10 cellular contexts compared by ENCODE assay signal in the genomic region with DNA sequence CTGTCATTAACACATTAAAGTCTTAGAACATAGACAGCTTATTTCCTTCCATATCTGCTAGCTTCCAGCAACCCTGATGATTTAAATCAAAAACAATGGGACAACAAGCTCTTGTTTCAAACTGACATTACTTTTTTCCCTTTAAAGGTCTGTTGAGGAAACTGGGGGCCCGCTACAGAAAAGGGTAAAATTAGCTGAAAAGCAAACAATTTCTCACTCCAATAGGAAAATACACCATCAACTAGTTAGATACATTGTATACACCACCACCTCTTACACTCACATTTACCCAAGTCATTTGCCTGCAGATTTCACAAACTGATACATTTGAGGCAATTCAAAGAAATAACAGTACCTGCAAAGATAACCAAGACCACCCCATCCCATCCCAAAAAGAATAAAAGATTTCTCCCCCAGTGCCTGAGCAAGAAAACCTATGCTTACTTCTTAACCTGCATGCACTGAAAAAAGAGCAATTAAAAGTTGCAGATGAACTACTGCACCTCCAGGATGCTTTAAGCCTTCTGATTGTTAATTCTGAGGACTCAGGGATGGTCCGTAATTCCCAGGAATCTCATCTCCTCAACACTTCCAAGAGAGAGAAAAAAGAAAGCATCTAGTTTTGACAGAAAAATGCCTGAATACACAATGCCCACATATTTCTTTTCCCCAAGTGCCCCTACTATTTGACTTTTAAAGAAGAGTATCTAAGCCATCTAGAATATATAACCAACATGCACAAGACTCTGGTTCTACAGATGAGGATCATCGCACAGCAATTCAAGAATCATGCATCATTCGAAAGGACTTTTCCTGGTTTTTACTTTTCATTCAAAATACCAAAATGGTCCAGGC. TPM values are rescaled to one million over a fixed set of nuclear protein-coding genes. Genes with fewer than 3 reads are reported as not detected.
DNase-seq lines count a peak whose midpoint lies in the region; ATAC-seq, FAIRE-seq and TF ChIP-seq lines count a peak whose summit lies in the region.
"Had no signal": no experiment of that assay in that cellular context is flagged by ENCODE, and none has a peak within 500 bp of the region (broad histone marks: within the 10 kb centered on the region; RNA-seq: fewer than 3 reads in every experiment).

No MANE protein-coding gene starts in this region.

- peaks cover 93% of the 10 kb centered on the region for H3K4me1 ChIP-seq in HUES64 (ENCODE audit: insufficient read depth, low read length)
- H3K4me1 ChIP-seq in adipocyte (ENCODE audit: control insufficient read depth, insufficient read depth, low read length) = peaks cover 83% of the 10 kb centered on the region
- peaks cover 72 to 87% of the 10 kb centered on the region in 2 donors for H3K4me1 ChIP-seq in kidney (ENCODE audit: control insufficient read depth in 1 of 2, insufficient read depth in 1 of 2, low read depth in 1 of 2, low read length in 2 of 2)
- H3K4me1 ChIP-seq in stomach = peaks cover 92 to 99% (median 97%) of the 10 kb centered on the region in 4 donors

- no peaks in the 10 kb centered on the region for H3K27me3 Mint-ChIP-seq in chondrocyte (ENCODE audit: low read depth)

- peaks cover 6% of the 10 kb centered on the region for H3K4me1 Mint-ChIP-seq in chondrocyte (ENCODE audit: low read depth)

- H3K36me3 Mint-ChIP-seq in chondrocyte (ENCODE audit: low read depth) = peaks cover 7% of the 10 kb centered on the region

- H3K27ac ChIP-seq in HUES64 (ENCODE audit: low read depth, low read length) = peak overlapping the region; percentile 99
- H3K27ac ChIP-seq in kidney (ENCODE audit: low read depth in 2 of 2, low read length in 2 of 2) = peak overlapping the region; percentile 89 to 100
- H3K27ac ChIP-seq in stomach = peak overlapping the region in 4 of 5 donors; percentile 95 to 100 (median 99)

- H3K27me3 ChIP-seq in HUES64 (ENCODE audit: insufficient read depth, low read length) (no peaks in the 10 kb centered on the region), adipocyte (replicated peaks; ENCODE audit: control insufficient read depth, insufficient read depth, low read length) (no peaks in the 10 kb centered on the region), stomach (no peaks in the 10 kb centered on the region)

- peak; percentile 27 for DNase-seq in adipocyte (ENCODE audit: low read depth)
- DNase-seq in kidney = no peak
- DNase-seq in stomach = no peak
- no peak for DNase-seq in chondrocyte (ENCODE audit: low spot score)
- DNase-seq in omental fat pad (ENCODE audit: low spot score) = no peak
- DNase-seq in stimulated activated naive CD8-positive, alpha-beta T cell treated with anti-CD3 and anti-CD28 coated beads, Interleukin-15, Interleukin-2, amounts not matched to agents 100 U/mL and 50 U/mL, for 24 hours = no peak
- DNase-seq: left colon, NCI-H1436 had no signal

- H3K4me3 ChIP-seq in HUES64 (ENCODE audit: low read length) = peak overlapping the region; percentile 13; the same call in 1 of the 2 replicates
- peak overlapping the region; percentile 60 for H3K4me3 ChIP-seq in adipocyte (ENCODE audit: low read length)
- no peak overlapping the region for H3K4me3 ChIP-seq in kidney (ENCODE audit: low read length in 2 of 2)
- H3K4me3 ChIP-seq in stomach = peak overlapping the region in 1 of 4 donors; percentile 32

- TF ChIP-seq POLR2A in stomach (IDR thresholded peaks at IDR 0.05) = no peak

- TF ChIP-seq CTCF in kidney (IDR thresholded peaks at IDR 0.05; ENCODE audit: borderline replicate concordance, extremely low read depth, insufficient read depth) (no peak), stomach (IDR thresholded peaks at IDR 0.05) (no peak), chondrocyte (IDR thresholded peaks at IDR 0.05) (no peak), omental fat pad (IDR thresholded peaks at IDR 0.05) (no peak)

- no peak overlapping the region for H3K27ac Mint-ChIP-seq in chondrocyte (ENCODE audit: unreplicated experiment)

- ATAC-seq in HG03469 (IDR thresholded peaks at IDR 0.05; ENCODE audit: unreplicated experiment) (no peak), omental fat pad (ENCODE audit: low FRiP score) (no peak)
- ATAC-seq in stimulated activated naive CD8-positive, alpha-beta T cell treated with anti-CD3 and anti-CD28 coated beads, Interleukin-15, Interleukin-2, amounts not matched to agents 100 U/mL and 50 U/mL, for 24 hours = no peak
- ATAC-seq: left colon had no signal

- WGBS in HUES64 = 78% methylated on average over 4 of the region's 4 CpGs
- 65 to 78% (median 70%) methylated on average over 4 of the region's 4 CpGs for WGBS in stomach, 5 donors

- H3K9me3 Mint-ChIP-seq in chondrocyte (ENCODE audit: low read depth) = no peaks in the 10 kb centered on the region

- peak overlapping the region; percentile 72; the same call in 1 of the 2 replicates for H3K9ac ChIP-seq in HUES64 (ENCODE audit: low read depth, low read length)
- peak overlapping the region; percentile 90 for H3K9ac ChIP-seq in adipocyte (ENCODE audit: low read length)
- H3K9ac ChIP-seq in kidney (ENCODE audit: low read length in 2 of 2) = peak overlapping the region; percentile 19 to 79

- H3K9me3 ChIP-seq in HUES64 (ENCODE audit: insufficient read depth, low read depth, low read length) (no peaks in the 10 kb centered on the region), adipocyte (ENCODE audit: control insufficient read depth, low read length) (no peaks in the 10 kb centered on the region), kidney (ENCODE audit: control insufficient read depth in 1 of 2, low read length in 2 of 2) (no peaks in the 10 kb centered on the region), stomach (no peaks in the 10 kb centered on the region)

- TF ChIP-seq EP300 in stomach (IDR thresholded peaks at IDR 0.05) = no peak

- intact Hi-C loops in kidney (cut with DNase I) = no loop called here
- intact Hi-C loops in stomach (cut with DNase I; ENCODE audit: low total_unique reads) = no loop called here

- H3K36me3 ChIP-seq in HUES64 (ENCODE audit: insufficient read depth, low read length) (peaks cover 20% of the 10 kb centered on the region), adipocyte (ENCODE audit: control insufficient read depth, insufficient read depth, low read length, severe bottlenecking) (peaks cover 7% of the 10 kb centered on the region), kidney (ENCODE audit: control insufficient read depth in 1 of 2, insufficient read depth in 2 of 2, low read length in 2 of 2) (no peaks in the 10 kb centered on the region), stomach (peaks cover 0 to 16% (median 13%) of the 10 kb centered on the region in 4 donors)

- FAIRE-seq in kidney (lab: Jason Lieb, UNC) = no peak

- no peak overlapping the region for H3K4me3 Mint-ChIP-seq in chondrocyte (ENCODE audit: unreplicated experiment)

RNA-seq across cellular contexts. Expression of a gene that starts 5.6 kb away (rescaled TPM):
- polyA plus RNA-seq in HUES64 (2013, experiment 1 of 2) = 61.7 TPM
- 67.8 TPM for polyA plus RNA-seq in HUES64 (2013, experiment 2 of 2)
- total RNA-seq in kidney (37.5 TPM), stomach (10 to 100 TPM; 25.9 to 82.6 (median 54.3) TPM), chondrocyte (31.9 to 35.0 TPM (median 33.8 TPM) in 3 replicates), omental fat pad (10 to 100 TPM; 22.7 to 44.5 (median 28.6) TPM)
- polyA plus RNA-seq in kidney (ENCODE audit: insufficient read depth, low read depth, low replicate concordance) (10.5 TPM), stomach (10 to 100 TPM in 2 of 3 donors, 1 to 10 TPM in 1; 9.2 to 13.6 (median 12.7) TPM)

Comparison
In these comparisons a context has a peak if more than half of its experiments do, and no peak if none do; other contexts are left out.
1. H3K4me3 ChIP-seq: peak in HUES64 (single experiment) and adipocyte (single experiment); none in kidney (0 of 2).
2. Peak in every context shown above with its lines, with median percentiles within 50 percentile points of each other: H3K27ac ChIP-seq and H3K9ac ChIP-seq.